Comparison of ENCODE assay signal across 20 cellular contexts in genomic region chr12:120822832-120823503, GRCh38.
DNase-seq lines count a peak whose midpoint lies in the region; ATAC-seq and TF ChIP-seq lines count a peak whose summit lies in the region.
"Had no signal": no experiment of that assay in that cellular context is flagged by ENCODE, and none has a peak within 500 bp of the region (broad histone marks: within the 10 kb centered on the region; RNA-seq: fewer than 3 reads in every experiment).

No MANE protein-coding gene starts in this region.

- no peak for DNase-seq in cardiac muscle cell (ENCODE audit: low read depth in 1 of 2, low spot score in 1 of 2)
- no peak for DNase-seq in left ventricle myocardium inferior
- DNase-seq in mucosa of gallbladder (ENCODE audit: low spot score), result no peak
- no peak for DNase-seq in NCI-H82 (lab: John Stamatoyannopoulos, UW)
- no peak for DNase-seq in NCI-H1105 (lab: John Stamatoyannopoulos, UW)
- DNase-seq: activated CD8-positive, alpha-beta T cell treated with anti-CD3 and anti-CD28 coated beads, Interleukin-2, amount 10 ng/mL, durations not matched to agents 7 days and 5 days; anterior cingulate cortex; colonic mucosa; GF-D8; HFFc6; IMR-90; NCI-H1092 treated with DMSO at 0.1 percent for 48 hours had no signal

- H3K27me3 ChIP-seq in cardiac muscle cell, result no peaks in the 10 kb centered on the region
- no peaks in the 10 kb centered on the region for H3K27me3 ChIP-seq in left ventricle myocardium inferior (ENCODE audit: low read depth)
- H3K27me3 ChIP-seq in OCI-LY1 (ENCODE audit: insufficient read depth, low read length), result no peaks in the 10 kb centered on the region
- H3K27me3 ChIP-seq in iPS-20b (ENCODE audit: insufficient read depth, low read length), result no peaks in the 10 kb centered on the region
- H3K27me3 ChIP-seq: colonic mucosa, gastroesophageal sphincter had no signal

- peak overlapping the region; percentile 42; the same call in 1 of the 2 replicates for H3K4me2 ChIP-seq in OCI-LY1 (ENCODE audit: low read length)
- H3K4me2 ChIP-seq: smooth muscle cell had no signal

- no peak overlapping the region for H2AFZ ChIP-seq in OCI-LY1 (ENCODE audit: low read length)
- H2AFZ ChIP-seq: parathyroid adenoma had no signal

- no peaks in the 10 kb centered on the region for H3K9me2 ChIP-seq in OCI-LY1 (ENCODE audit: low read depth, low read length)

- H3K4me1 ChIP-seq in cardiac muscle cell (ENCODE audit: low read depth), result peaks cover 52% of the 10 kb centered on the region
- H3K4me1 ChIP-seq in left ventricle myocardium inferior, result peaks cover 79% of the 10 kb centered on the region
- H3K4me1 ChIP-seq in OCI-LY1 (ENCODE audit: insufficient read depth, low read length, severe bottlenecking), result peaks cover 29% of the 10 kb centered on the region
- peaks cover 9% of the 10 kb centered on the region; the same call in 1 of the 2 replicates for H3K4me1 ChIP-seq in iPS-20b (ENCODE audit: insufficient read depth, low read length)
- H3K4me1 ChIP-seq: colonic mucosa had no signal

- peak overlapping the region; percentile 92 for H3K27ac ChIP-seq in cardiac muscle cell
- no peak overlapping the region for H3K27ac ChIP-seq in left ventricle myocardium inferior (replicated peaks)
- H3K27ac ChIP-seq in OCI-LY1 (ENCODE audit: low read depth, low read length, poor library complexity, severe bottlenecking), result peak overlapping the region; percentile 49
- no peak overlapping the region for H3K27ac ChIP-seq in iPS-20b (ENCODE audit: low read length)
- H3K27ac ChIP-seq: colonic mucosa, epithelial cell of prostate, gastroesophageal sphincter, parathyroid adenoma had no signal

- H3K79me2 ChIP-seq in OCI-LY1 (ENCODE audit: insufficient read depth, low read length), result peaks cover 54% of the 10 kb centered on the region

- intact Hi-C loops in left ventricle myocardium inferior (cut with micrococcal nuclease), result no loop called here

- H4K20me1 ChIP-seq in OCI-LY1 (ENCODE audit: insufficient read depth, low read length), result no peaks in the 10 kb centered on the region

- H3K36me3 ChIP-seq in cardiac muscle cell, result no peaks in the 10 kb centered on the region
- no peaks in the 10 kb centered on the region for H3K36me3 ChIP-seq in left ventricle myocardium inferior
- no peaks in the 10 kb centered on the region for H3K36me3 ChIP-seq in OCI-LY1 (ENCODE audit: insufficient read depth, low read length)
- H3K36me3 ChIP-seq in iPS-20b (ENCODE audit: insufficient read depth, low read depth, low read length), result no peaks in the 10 kb centered on the region
- H3K36me3 ChIP-seq: colonic mucosa, gastroesophageal sphincter had no signal

- TF ChIP-seq CTCF in cardiac muscle cell (IDR thresholded peaks at IDR 0.05; ENCODE audit: low read depth, low read length) (no peak), left ventricle myocardium inferior (IDR thresholded peaks at IDR 0.05; ENCODE audit: borderline replicate concordance) (no peak), OCI-LY1 (IDR thresholded peaks at IDR 0.05; ENCODE audit: low read length) (0 out of 2 replicates have a peak, but pooled peaks have one; percentile 18)

- H3K9me3 ChIP-seq in cardiac muscle cell (ENCODE audit: low read depth) (no peaks in the 10 kb centered on the region), left ventricle myocardium inferior (replicated peaks) (no peaks in the 10 kb centered on the region), OCI-LY1 (ENCODE audit: low read length) (no peaks in the 10 kb centered on the region), iPS-20b (ENCODE audit: insufficient read depth, low read depth, low read length) (no peaks in the 10 kb centered on the region)
- H3K9me3 ChIP-seq: colonic mucosa, gastroesophageal sphincter had no signal

- H3F3A ChIP-seq in OCI-LY1 (ENCODE audit: insufficient read depth, low read length), result no peaks in the 10 kb centered on the region

- ATAC-seq in HG02623 (IDR thresholded peaks at IDR 0.05; ENCODE audit: unreplicated experiment), result no peak
- ATAC-seq: activated CD8-positive, alpha-beta T cell treated with anti-CD3 and anti-CD28 coated beads, Interleukin-2, amount 10 ng/mL, durations not matched to agents 7 days and 5 days; gastroesophageal sphincter; stimulated activated effector memory CD8-positive, alpha-beta T cell treated with anti-CD3 and anti-CD28 coated beads, Interleukin-12 subunit alpha, Interleukin-12 subunit beta, amount 100 ng/mL, for 72 hours had no signal

- H3K9ac ChIP-seq in OCI-LY1 (ENCODE audit: low read length), result no peak overlapping the region; the same call in 1 of the 2 replicates
- H3K9ac ChIP-seq in iPS-20b (ENCODE audit: low read depth, low read length), result peak overlapping the region; percentile 14; the same call in 1 of the 2 replicates
- H3K9ac ChIP-seq: parathyroid adenoma had no signal

- H3K4me3 ChIP-seq in cardiac muscle cell (no peak overlapping the region), left ventricle myocardium inferior (no peak overlapping the region), OCI-LY1 (ENCODE audit: low read depth, low read length, poor library complexity, severe bottlenecking) (no peak overlapping the region), iPS-20b (ENCODE audit: low read length) (peak overlapping the region; percentile 27; the same call in 1 of the 2 replicates)
- H3K4me3 ChIP-seq: colonic mucosa, gastroesophageal sphincter, smooth muscle cell had no signal

Comparison
In these comparisons a context has a peak if more than half of its experiments do, and no peak if none do; other contexts are left out.
1. H3K27ac ChIP-seq: peak in cardiac muscle cell (single experiment) and OCI-LY1 (single experiment); none in left ventricle myocardium inferior (single experiment) and iPS-20b (single experiment).